ENCODE assay signal across 18 cellular contexts in the genomic region with DNA sequence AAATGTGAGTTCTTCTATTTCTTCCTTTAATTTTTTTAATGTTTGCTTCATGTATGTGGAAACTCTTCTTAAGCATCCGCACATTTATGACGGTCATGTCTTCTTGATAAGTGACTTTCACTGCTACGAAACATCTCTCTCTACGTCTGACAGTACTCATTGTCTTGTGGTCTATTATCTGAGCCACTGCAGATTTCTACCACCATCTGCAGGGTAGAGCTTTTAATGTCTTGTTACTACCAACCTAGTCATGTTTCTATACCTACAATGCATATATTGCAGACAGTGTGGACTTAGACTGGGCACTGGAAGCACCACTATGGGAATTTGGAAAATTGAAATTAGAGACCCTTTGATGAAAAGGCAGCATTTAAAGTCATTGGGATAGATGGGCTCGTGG.
"Had no signal": no experiment of that assay in that cellular context is flagged by ENCODE, and none has a peak within 500 bp of the region (broad histone marks: within the 10 kb centered on the region; RNA-seq: fewer than 3 reads in every experiment).

No MANE protein-coding gene starts in this region.

- H3K4me3 ChIP-seq: hepatocyte, spleen, testis, tibial nerve, upper lobe of right lung had no signal

- H3K4me2 ChIP-seq: hepatocyte had no signal

- H3K4me3 Mint-ChIP-seq: naive B cell; nephron progenitor cell; stimulated activated memory B cell treated with anti-CD40 and anti-IgM and Interleukin-4, amounts not matched to agents 10 μg/mL and 1 μg/mL and 100 μg/mL, for 72 hours; stimulated activated naive CD8-positive, alpha-beta T cell treated with anti-CD3 and anti-CD28 coated beads, Interleukin-15, Interleukin-2, amounts not matched to agents 100 ng/mL and 50 ng/mL, for 24 hours had no signal

- ATAC-seq: left colon; left ventricle myocardium superior; sciatic nerve; stimulated activated memory B cell treated with anti-CD40 and anti-IgM and Interleukin-4, amounts not matched to agents 10 μg/mL and 1 μg/mL and 100 μg/mL, for 72 hours; upper lobe of right lung had no signal

- DNase-seq: foreskin melanocyte; left colon; left ventricle myocardium superior; mesendoderm; naive B cell; nephron progenitor cell; spleen; stimulated activated CD4-positive, alpha-beta T cell treated with anti-CD3 and anti-CD28 coated beads, Interleukin-15, amount 100 ng/mL, for 24 hours; stimulated activated CD4-positive, alpha-beta T cell treated with anti-CD3 and anti-CD28 coated beads, Interleukin-1b, Interleukin-23, amount 100 ng/mL, for 48 hours; stimulated activated CD4-positive, alpha-beta T cell treated with anti-CD3 and anti-CD28 coated beads, Interleukin-4, amount 100 ng/mL, for 24 hours; testis; upper lobe of right lung had no signal

- H3K27ac ChIP-seq: hepatocyte, neutrophil, spleen, testis, tibial nerve, upper lobe of right lung had no signal

- H3K4me1 Mint-ChIP-seq: nephron progenitor cell had no signal

- H3K79me2 ChIP-seq: hepatocyte had no signal

- H3K9me3 Mint-ChIP-seq: naive B cell; stimulated activated memory B cell treated with anti-CD40 and anti-IgM and Interleukin-4, amounts not matched to agents 10 μg/mL and 1 μg/mL and 100 μg/mL, for 72 hours; stimulated activated naive CD8-positive, alpha-beta T cell treated with anti-CD3 and anti-CD28 coated beads, Interleukin-15, Interleukin-2, amounts not matched to agents 100 ng/mL and 50 ng/mL, for 24 hours had no signal

- H3K36me3 ChIP-seq: neutrophil, spleen, tibial nerve, upper lobe of right lung had no signal

- H3K36me3 Mint-ChIP-seq: naive B cell; stimulated activated memory B cell treated with anti-CD40 and anti-IgM and Interleukin-4, amounts not matched to agents 10 μg/mL and 1 μg/mL and 100 μg/mL, for 72 hours had no signal

- H2AFZ ChIP-seq: hepatocyte had no signal

- H3K9me3 ChIP-seq: neutrophil, spleen, testis, tibial nerve, upper lobe of right lung had no signal

- H3K4me1 ChIP-seq: spleen, testis, upper lobe of right lung had no signal

- H3K27me3 ChIP-seq: hepatocyte, testis, tibial nerve had no signal

- H3K27ac Mint-ChIP-seq: nephron progenitor cell; stimulated activated memory B cell treated with anti-CD40 and anti-IgM and Interleukin-4, amounts not matched to agents 10 μg/mL and 1 μg/mL and 100 μg/mL, for 72 hours; stimulated activated naive CD8-positive, alpha-beta T cell treated with anti-CD3 and anti-CD28 coated beads, Interleukin-15, Interleukin-2, amounts not matched to agents 100 ng/mL and 50 ng/mL, for 24 hours had no signal
